Comparison of ENCODE assay signal across 10 cellular contexts in the genomic region with DNA sequence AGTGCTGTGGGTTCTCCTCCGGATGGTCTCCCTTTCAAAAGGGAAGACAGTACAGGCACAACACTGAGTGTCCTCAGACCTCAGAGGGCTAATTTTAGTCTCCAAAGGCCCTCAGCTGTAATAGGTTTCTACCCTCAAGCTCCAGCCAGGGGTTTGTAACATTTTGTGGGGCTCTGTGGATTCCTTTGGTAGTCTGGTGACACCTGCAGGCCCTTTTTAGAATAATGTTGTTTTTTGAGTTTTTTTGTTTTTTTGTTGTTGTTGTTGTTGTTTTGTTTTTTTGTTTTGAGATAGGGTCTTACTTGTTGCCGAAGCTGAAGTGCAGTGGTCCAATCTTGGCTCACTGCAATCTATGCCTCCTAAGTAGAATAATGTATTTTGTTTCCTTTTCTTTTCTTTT. TPM values are rescaled to one million over a fixed set of nuclear protein-coding genes. Genes with fewer than 3 reads are reported as not detected.
DNase-seq lines count a peak whose midpoint lies in the region; ATAC-seq and TF ChIP-seq lines count a peak whose summit lies in the region.
"Had no signal": no experiment of that assay in that cellular context is flagged by ENCODE, and none has a peak within 500 bp of the region (broad histone marks: within the 10 kb centered on the region; RNA-seq: fewer than 3 reads in every experiment).

No MANE protein-coding gene starts in this region.

- no peak overlapping the region for H2AFZ ChIP-seq in IMR-90 (replicated peaks; ENCODE audit: low read length, poor library complexity)

- H4K8ac ChIP-seq in IMR-90 (ENCODE audit: low read depth in 2 of 2, low read length in 2 of 2), result no peak overlapping the region

- CTCF ChIA-PET in BJ (lab: Yijun Ruan, JAX), result interaction anchor here (0.6 to 2.7 kb wide), 23 partner anchors 10 to 474 kb away, joined by 3 to 37 read pairs (median 4); a partner anchor contains a TSS
- CTCF ChIA-PET in IMR-90 (lab: Yijun Ruan, JAX), result interaction anchor here (0.5 to 1.9 kb wide), 7 partner anchors 20 to 680 kb away, joined by 3 to 9 read pairs (median 4); no protein-coding TSS in a partner anchor

- BruUV-seq in IMR-90 (replicated peaks; lab: Mats Ljungman, UMichigan), result no TSS peak

- H3K18ac ChIP-seq in IMR-90 (ENCODE audit: low read depth, low read length), result no peak overlapping the region

- H4K91ac ChIP-seq in IMR-90 (ENCODE audit: insufficient read depth, low read depth, low read length), result no peak overlapping the region

- no peaks in the 10 kb centered on the region for H3K27me3 ChIP-seq in BJ (ENCODE audit: control insufficient read depth, insufficient read depth, low read length)
- no peaks in the 10 kb centered on the region for H3K27me3 ChIP-seq in IMR-90 (ENCODE audit: control insufficient read depth, insufficient read depth, low read length)
- no peaks in the 10 kb centered on the region for H3K27me3 ChIP-seq in right lobe of liver

- no peak overlapping the region for H2BK5ac ChIP-seq in IMR-90 (ENCODE audit: low read depth, low read length, poor library complexity, severe bottlenecking)

- H3K36me3 Mint-ChIP-seq in activated T-cell treated with anti-CD3 and anti-CD28 coated beads, Interleukin-2, amount 50 U/mL, for 72 hours (ENCODE audit: insufficient read depth in 2 of 2), result peaks cover 0 to 10% of the 10 kb centered on the region in 2 donors

- H3K4me1 ChIP-seq in IMR-90 (ENCODE audit: control insufficient read depth, insufficient read depth, low read length), result no peaks in the 10 kb centered on the region
- peaks cover 0 to 5% (median 0%) of the 10 kb centered on the region in 4 donors for H3K4me1 ChIP-seq in right lobe of liver

- H2BK20ac ChIP-seq in IMR-90 (ENCODE audit: low read depth, low read length), result no peak overlapping the region

- peak; percentile 53 for TF ChIP-seq RAD21 in IMR-90 (IDR thresholded peaks at IDR 0.05; ENCODE audit: low read length)

- no peak overlapping the region for H3K9ac ChIP-seq in IMR-90 (ENCODE audit: low read depth, low read length)

- dilution Hi-C loops in IMR-90 (cut with HindIII; ENCODE audit: low sequenced_read_pairs, unreplicated experiment), result no loop called here

- no peaks in the 10 kb centered on the region for H3K9me1 ChIP-seq in IMR-90 (ENCODE audit: insufficient read depth, low read length)

- H3K27ac ChIP-seq in IMR-90 (ENCODE audit: insufficient read depth, low read length) (no peak overlapping the region), right lobe of liver (no peak overlapping the region)

- H3K4me3 ChIP-seq in BJ (ENCODE audit: low read depth, low read length) (no peak overlapping the region), IMR-90 (ENCODE audit: insufficient read depth, low read depth, low read length) (no peak overlapping the region), astrocyte of the spinal cord (ENCODE audit: low read depth, low read length) (no peak overlapping the region), right lobe of liver (no peak overlapping the region)

- no peaks in the 10 kb centered on the region for H3K4me1 Mint-ChIP-seq in activated T-cell treated with anti-CD3 and anti-CD28 coated beads, Interleukin-2, amount 50 U/mL, for 72 hours (ENCODE audit: low read depth)

- WGBS in IMR-90 (ENCODE audit: extremely low coverage in 2 of 2, insufficient read length in 1 of 2), 2 experiments, result no CpG with 5 or more reads among the region's 2 CpGs
- WGBS in right lobe of liver (ENCODE audit: insufficient coverage, low coverage, low lambda C conversion rate, missing lambda C conversion rate), result no CpG with 5 or more reads among the region's 2 CpGs

- H3K27ac Mint-ChIP-seq in activated T-cell treated with anti-CD3 and anti-CD28 coated beads, Interleukin-2, amount 50 U/mL, for 72 hours, result no peak overlapping the region
- H3K27ac Mint-ChIP-seq: T-helper 2 cell treated with Interferon-gamma antibody and Interleukin-4, amounts not matched to agents 5 μg/mL and 100 μg/mL, for 36 hours had no signal

- no peak overlapping the region for H2BK15ac ChIP-seq in IMR-90 (ENCODE audit: low read depth, low read length)

- intact Hi-C loops in IMR-90 (cut with micrococcal nuclease), result loop anchor here (1.0 kb wide), 2 partner anchors 78 to 284 kb away; no protein-coding TSS in a partner anchor
- intact Hi-C loops in right lobe of liver (cut with DNase I), result loop anchor here (5.0 to 10.0 kb wide), 2 partner anchors 76 to 79 kb away; no protein-coding TSS in a partner anchor

- no peak overlapping the region for H2BK120ac ChIP-seq in IMR-90 (ENCODE audit: low read depth, low read length)

- H3K14ac ChIP-seq in IMR-90 (replicated peaks; ENCODE audit: low read depth, low read length), result no peak overlapping the region

- no peaks in the 10 kb centered on the region for H3K27me3 Mint-ChIP-seq in activated T-cell treated with anti-CD3 and anti-CD28 coated beads, Interleukin-2, amount 50 U/mL, for 72 hours (ENCODE audit: low read depth)

- H3K79me1 ChIP-seq in IMR-90 (ENCODE audit: low read depth in 1 of 2, low read length in 2 of 2), result no peaks in the 10 kb centered on the region

- no peak overlapping the region for H3K23ac ChIP-seq in IMR-90 (ENCODE audit: low read depth, low read length)

- in situ Hi-C loops in IMR-90 (cut with MboI; ENCODE audit: low sequenced_read_pairs), result loop anchor here (10.0 kb wide), 1 partner anchor 299 kb away; no protein-coding TSS in a partner anchor
- in situ Hi-C loops in astrocyte of the spinal cord (cut with HindIII; ENCODE audit: low sequenced_read_pairs), result no loop called here

- DNase-seq in BJ (ENCODE audit: low read depth) (no peak), IMR-90 (peak; percentile 25), astrocyte of the spinal cord (ENCODE audit: low read depth, low spot score) (peak; percentile 9), right lobe of liver (no peak), NCI-H748 (lab: John Stamatoyannopoulos, UW; ENCODE audit: unreplicated experiment) (no peak)
- DNase-seq in activated CD4-positive, CD25-positive, alpha-beta regulatory T cell (lab: John Stamatoyannopoulos, UW), result no peak
- no peak for DNase-seq in activated T-cell treated with anti-CD3 and anti-CD28 coated beads, Interleukin-2, amount 50 U/mL, for 72 hours
- DNase-seq: effector CD4-positive, alpha-beta T cell had no signal

- no peaks in the 10 kb centered on the region for H4K20me1 ChIP-seq in IMR-90 (ENCODE audit: insufficient read depth, low read length)

- H3K4me3 Mint-ChIP-seq in activated T-cell treated with anti-CD3 and anti-CD28 coated beads, Interleukin-2, amount 50 U/mL, for 72 hours, result no peak overlapping the region
- H3K4me3 Mint-ChIP-seq: T-helper 2 cell treated with Interferon-gamma antibody and Interleukin-4, amounts not matched to agents 5 μg/mL and 100 μg/mL, for 36 hours had no signal

- TF ChIP-seq CTCF in BJ (IDR thresholded peaks at IDR 0.05; ENCODE audit: insufficient read depth, low read depth, low read length) (peak; percentile 44), IMR-90 (conservative IDR thresholded peaks at IDR 0.05; ENCODE audit: low read depth, low read length) (peak; percentile 47), astrocyte of the spinal cord (IDR thresholded peaks at IDR 0.05; ENCODE audit: low read depth, low read length) (peak; percentile 33), right lobe of liver (IDR thresholded peaks at IDR 0.05) (peak; percentile 28 to 38 (median 34))

- H3K9me3 Mint-ChIP-seq in activated T-cell treated with anti-CD3 and anti-CD28 coated beads, Interleukin-2, amount 50 U/mL, for 72 hours, result no peaks in the 10 kb centered on the region
- H3K9me3 Mint-ChIP-seq: T-helper 2 cell treated with Interferon-gamma antibody and Interleukin-4, amounts not matched to agents 5 μg/mL and 100 μg/mL, for 36 hours had no signal

- TF ChIP-seq POLR2A in IMR-90 (IDR thresholded peaks at IDR 0.05; ENCODE audit: low read depth, low read length) (no peak), right lobe of liver (IDR thresholded peaks at IDR 0.05) (no peak)

- H3K9me3 ChIP-seq in IMR-90 (ENCODE audit: control insufficient read depth, insufficient read depth, low read length), result no peaks in the 10 kb centered on the region
- H3K9me3 ChIP-seq in right lobe of liver, result no peaks in the 10 kb centered on the region

- POLR2A ChIA-PET in BJ (lab: Charles Lee), result no interaction called here
- POLR2A ChIA-PET in IMR-90 (lab: Charles Lee; ENCODE audit: unreplicated experiment), result no interaction called here

- no peak overlapping the region for H3K4me2 ChIP-seq in IMR-90 (ENCODE audit: low read depth, low read length)

- no peak overlapping the region for H2AK5ac ChIP-seq in IMR-90 (ENCODE audit: low read depth, low read length)

- peaks cover 3% of the 10 kb centered on the region for H3K36me3 ChIP-seq in BJ (ENCODE audit: control insufficient read depth, insufficient read depth, low read length)
- peaks cover 13% of the 10 kb centered on the region for H3K36me3 ChIP-seq in IMR-90 (ENCODE audit: control insufficient read depth, insufficient read depth, low read length)
- H3K36me3 ChIP-seq in right lobe of liver, result peaks cover 0 to 37% (median 19%) of the 10 kb centered on the region in 4 donors

- no peak overlapping the region for H3K4ac ChIP-seq in IMR-90 (ENCODE audit: low read depth, low read length)

- no peak overlapping the region for H3K56ac ChIP-seq in IMR-90 (ENCODE audit: extremely low read depth, insufficient read depth, low read length)

- no peak overlapping the region for H2AK9ac ChIP-seq in IMR-90 (replicated peaks; ENCODE audit: low read depth, low read length, poor library complexity)

- no peak overlapping the region for H4K5ac ChIP-seq in IMR-90 (ENCODE audit: low read depth, low read length)

- ATAC-seq in IMR-90 (ENCODE audit: low read depth), result no peak
- ATAC-seq in right lobe of liver, result peak in 3 of 4 donors; percentile 13 to 24 (median 24)
- no peak for ATAC-seq in activated T-cell treated with anti-CD3 and anti-CD28 coated beads, Interleukin-2, amount 50 U/mL, for 72 hours (replicated peaks in 1 of 2)
- no peak for ATAC-seq in HG03469 (IDR thresholded peaks at IDR 0.05; ENCODE audit: unreplicated experiment)

RNA-seq across cellular contexts. Expression of a gene that starts 15.0 kb away (rescaled TPM):
- polyA plus RNA-seq in BJ (2011; rRNA removed), result 1.1 and 2.9 TPM in 2 replicates
- 2.4 and 3.8 TPM in 2 replicates for polyA minus RNA-seq in BJ (2011; rRNA and poly(A)+ RNA removed)
- total RNA-seq in IMR-90 (2012; rRNA removed), result 1.3 and 1.9 TPM in 2 replicates
- polyA plus RNA-seq in IMR-90 (2012; rRNA removed), result 8.7 and 9.4 TPM in 2 replicates
- polyA plus RNA-seq in IMR-90 (2012; cell fraction: cytosol; rRNA removed), result 5.6 and 9.3 TPM in 2 replicates
- 11.7 and 31.4 TPM in 2 replicates for polyA plus RNA-seq in IMR-90 (2012; cell fraction: nucleus; rRNA removed; ENCODE audit: low replicate concordance)
- 1 to 10 TPM; 1.6 to 5.8 (median 3.0) TPM for total RNA-seq in right lobe of liver
- 10 to 100 TPM in 1 of 2 donors, 1 to 10 TPM in 1; 9.3 to 14.0 TPM for total RNA-seq in activated T-cell treated with anti-CD3 and anti-CD28 coated beads, Interleukin-2, amount 50 U/mL, for 72 hours

RNA-seq across cellular contexts. Expression of a gene that starts 34.5 kb away (rescaled TPM):
- 2.7 and 3.7 TPM in 2 replicates for polyA plus RNA-seq in BJ (2011; rRNA removed)
- polyA minus RNA-seq in BJ (2011; rRNA and poly(A)+ RNA removed), result 1.3 and 1.8 TPM in 2 replicates
- total RNA-seq in IMR-90 (2012; rRNA removed), result 3.0 and 3.6 TPM in 2 replicates
- polyA plus RNA-seq in IMR-90 (2012; rRNA removed), result 2.5 and 2.7 TPM in 2 replicates
- polyA plus RNA-seq in IMR-90 (2012; cell fraction: cytosol; rRNA removed), result 1.5 and 1.6 TPM in 2 replicates
- 0.97 and 1.9 TPM in 2 replicates for polyA plus RNA-seq in IMR-90 (2012; cell fraction: nucleus; rRNA removed; ENCODE audit: low replicate concordance)
- 10 to 100 TPM in 3 of 6 experiments, 1 to 10 TPM in 3; 3.5 to 26.5 (median 8.2) TPM for total RNA-seq in right lobe of liver
- 1 to 10 TPM; 5.9 to 7.0 TPM for total RNA-seq in activated T-cell treated with anti-CD3 and anti-CD28 coated beads, Interleukin-2, amount 50 U/mL, for 72 hours

Comparison
In these comparisons a context has a peak if more than half of its experiments do, and no peak if none do; other contexts are left out.
1. DNase-seq: peak in IMR-90 (single experiment) and astrocyte of the spinal cord (single experiment); none in BJ (single experiment), right lobe of liver (0 of 3), NCI-H748 (single experiment), activated CD4-positive, CD25-positive, alpha-beta regulatory T cell (0 of 4) and activated T-cell treated with anti-CD3 and anti-CD28 coated beads, Interleukin-2, amount 50 U/mL, for 72 hours (0 of 2).
2. ATAC-seq: peak in right lobe of liver (3 of 4); none in IMR-90 (single experiment), activated T-cell treated with anti-CD3 and anti-CD28 coated beads, Interleukin-2, amount 50 U/mL, for 72 hours (0 of 2) and HG03469 (single experiment).
3. Peak in every context shown above with its lines, with median percentiles within 50 percentile points of each other: CTCF ChIP-seq.